ENCODE assay signal across 9 cellular contexts in the genomic region with DNA sequence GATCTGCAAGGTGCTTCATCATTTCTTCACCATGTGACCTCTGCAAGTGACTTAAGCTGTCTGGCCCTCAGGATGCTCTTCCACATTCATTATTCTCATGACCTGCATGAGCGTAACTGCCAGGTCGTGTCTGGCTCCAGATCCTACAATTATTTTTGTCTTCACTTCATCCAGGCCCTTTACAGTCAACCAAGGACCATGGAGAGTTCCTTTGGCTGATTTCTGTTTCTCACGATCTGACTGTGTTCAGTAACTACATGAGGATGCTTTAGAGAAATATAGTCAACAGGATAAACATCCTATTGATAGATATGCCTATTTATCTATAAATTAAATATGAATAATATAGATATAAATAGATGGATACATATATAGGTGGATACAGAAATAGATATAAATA.
"Had no signal": no experiment of that assay in that cellular context is flagged by ENCODE, and none has a peak within 500 bp of the region (broad histone marks: within the 10 kb centered on the region; RNA-seq: fewer than 3 reads in every experiment).

No MANE protein-coding gene starts in this region.

- DNase-seq: GOT3, H7, HFFc6, KBM-7 had no signal

- H3K4me3 ChIP-seq: HAP-1 had no signal

- H3K36me3 ChIP-seq: HAP-1 had no signal

- ATAC-seq: HCT116, HepG2 had no signal

- H3K4me1 ChIP-seq: HAP-1 had no signal

- H3K9me3 Mint-ChIP-seq: IgD-negative memory B cell had no signal

- H3K9me3 ChIP-seq: HAP-1 had no signal

- H3K27me3 Mint-ChIP-seq: IgD-negative memory B cell had no signal

- H3K4me3 Mint-ChIP-seq: HFFc6, IgD-negative memory B cell had no signal

- H3K27ac Mint-ChIP-seq: HFFc6, IgD-negative memory B cell had no signal

- H3K36me3 Mint-ChIP-seq: IgD-negative memory B cell had no signal

- H3K4me1 Mint-ChIP-seq: IgD-negative memory B cell had no signal

- H3K27ac ChIP-seq: HL-60 had no signal
